12 cellular contexts compared by ENCODE assay signal in genomic region chr14:103402700-103403099, GRCh38. TPM values are rescaled to one million over a fixed set of nuclear protein-coding genes. Genes with fewer than 3 reads are reported as not detected.
A peak's percentile ranks its signal among the peaks of the same experiment; 100 is the strongest.
DNase-seq lines count a peak whose midpoint lies in the region; ATAC-seq and TF ChIP-seq lines count a peak whose summit lies in the region.
"Had no signal": no experiment of that assay in that cellular context is flagged by ENCODE, and none has a peak within 500 bp of the region (broad histone marks: within the 10 kb centered on the region; RNA-seq: fewer than 3 reads in every experiment).

No MANE protein-coding gene starts in this region.

- peaks cover 21% of the 10 kb centered on the region for H3F3A ChIP-seq in SK-N-SH (replicated peaks; ENCODE audit: insufficient read depth)

- H3K9me2 ChIP-seq in SK-N-SH, result no peaks in the 10 kb centered on the region

- no peaks in the 10 kb centered on the region for H3K27me3 ChIP-seq in SK-N-SH (ENCODE audit: insufficient read depth)
- H3K27me3 ChIP-seq in psoas muscle (ENCODE audit: insufficient read depth in 3 of 3, low read length in 2 of 3), result no peaks in the 10 kb centered on the region
- no peaks in the 10 kb centered on the region for H3K27me3 ChIP-seq in ovary

- peak in 3 of 4 donors; percentile 28 to 43 (median 42) for ATAC-seq in psoas muscle
- no peak for ATAC-seq in HG03342 (IDR thresholded peaks at IDR 0.05; ENCODE audit: unreplicated experiment)
- ATAC-seq: naive thymus-derived CD4-positive, alpha-beta T cell had no signal

- no peaks in the 10 kb centered on the region for H3K9me3 ChIP-seq in SK-N-SH
- H3K9me3 ChIP-seq in psoas muscle, result no peaks in the 10 kb centered on the region
- H3K9me3 ChIP-seq in ovary, result no peaks in the 10 kb centered on the region

- H3K4me1 ChIP-seq in SK-N-SH (ENCODE audit: control insufficient read depth in 1 of 2, insufficient read depth in 2 of 2, low read depth in 1 of 2, low read length in 1 of 2) (peaks cover 8 to 47% of the 10 kb centered on the region in 2 experiments), psoas muscle (peaks cover 63% of the 10 kb centered on the region), ovary (ENCODE audit: insufficient read depth) (peaks cover 20% of the 10 kb centered on the region)

- H3K36me3 ChIP-seq in SK-N-SH (replicated peaks in 1 of 2; ENCODE audit: control insufficient read depth in 1 of 2, insufficient read depth in 2 of 2, low read length in 1 of 2) (peaks cover 8 to 9% of the 10 kb centered on the region in 2 experiments), psoas muscle (ENCODE audit: insufficient read depth in 1 of 2, low read depth in 1 of 2) (peaks cover 0 to 21% of the 10 kb centered on the region in 2 donors), ovary (no peaks in the 10 kb centered on the region)

- no peak overlapping the region for H3K9ac ChIP-seq in SK-N-SH

- H3K79me2 ChIP-seq in SK-N-SH (ENCODE audit: insufficient read depth), result peaks cover 97% of the 10 kb centered on the region

- H2AFZ ChIP-seq in SK-N-SH (ENCODE audit: low read depth), result no peak overlapping the region

- peak overlapping the region; percentile 23; the same call in 1 of the 2 replicates for H3K4me2 ChIP-seq in SK-N-SH

- WGBS in SK-N-SH (ENCODE audit: low lambda C conversion rate), result 90% methylated on average over 2 of the region's 2 CpGs
- 62 to 80% (median 63%) methylated on average over 2 of the region's 2 CpGs for WGBS in psoas muscle, 3 donors
- WGBS in ovary, 3 donors, result 62 to 73% (median 65%) methylated on average over 2 of the region's 2 CpGs

- peaks cover 74% of the 10 kb centered on the region for H4K20me1 ChIP-seq in SK-N-SH (ENCODE audit: insufficient read depth)

- DNase-seq in NCI-H510A treated with DMSO at 0.1 percent for 48 hours (lab: John Stamatoyannopoulos, UW) (peak; percentile 13), NCI-H510A (lab: John Stamatoyannopoulos, UW) (no peak), SK-N-SH (no peak), fibroblast of villous mesenchyme (ENCODE audit: low read depth) (peak; percentile 59), psoas muscle (no peak), DMS53 treated with DMSO at 0.1 percent for 48 hours (lab: John Stamatoyannopoulos, UW; ENCODE audit: unreplicated experiment) (no peak), ovary (no peak)
- DNase-seq: DMS79 treated with DMSO at 0.1 percent for 48 hours; hippocampal formation; naive thymus-derived CD4-positive, alpha-beta T cell; NK-92 treated with Interleukin-12 subunit alpha and Interleukin-12 subunit beta, amount 100 ng/mL, for 24 hours had no signal

- no peak for TF ChIP-seq RAD21 in SK-N-SH (IDR thresholded peaks at IDR 0.05; ENCODE audit: low read length)

- no peak overlapping the region for H3K4me3 ChIP-seq in SK-N-SH (ENCODE audit: low read depth in 2 of 2, low read length in 1 of 2)
- no peak overlapping the region for H3K4me3 ChIP-seq in fibroblast of villous mesenchyme (ENCODE audit: low read depth, low read length)
- no peak overlapping the region for H3K4me3 ChIP-seq in psoas muscle
- H3K4me3 ChIP-seq in ovary, result no peak overlapping the region

- H3K27ac ChIP-seq in SK-N-SH (ENCODE audit: low read depth in 2 of 2, low read length in 1 of 2) (peak overlapping the region in 1 of 2 experiments; percentile 87; a peak in 1 of 4 replicates), psoas muscle (peak overlapping the region; percentile 82), ovary (no peak overlapping the region)

- POLR2A ChIA-PET in SK-N-SH (lab: Yijun Ruan, JAX), result no interaction called here

- CTCF ChIA-PET in SK-N-SH (lab: Yijun Ruan, JAX), result interaction anchor here (3.2 to 4.2 kb wide), 2 partner anchors 9 to 12 kb away, joined by 18 to 25 read pairs; no protein-coding TSS in a partner anchor

- TF ChIP-seq CTCF in SK-N-SH (IDR thresholded peaks at IDR 0.05) (no peak), fibroblast of villous mesenchyme (IDR thresholded peaks at IDR 0.05; ENCODE audit: insufficient read depth, low read depth, low read length) (no peak), psoas muscle (IDR thresholded peaks at IDR 0.05) (no peak), ovary (IDR thresholded peaks at IDR 0.05) (no peak)

- TF ChIP-seq POLR2A in ovary (IDR thresholded peaks at IDR 0.05), result no peak

- no peak for TF ChIP-seq EP300 in SK-N-SH (IDR thresholded peaks at IDR 0.05; ENCODE audit: borderline replicate concordance in 1 of 2, low read depth in 1 of 2, low read length in 1 of 2)
- TF ChIP-seq EP300 in ovary (IDR thresholded peaks at IDR 0.05), result no peak

- intact Hi-C loops in psoas muscle (cut with DNase I) (no loop called here), ovary (cut with DNase I) (no loop called here)

TF ChIP-seq in SK-N-SH, 30 proteins besides CTCF, POLR2A, EP300 and RAD21:
- TF ChIP-seq MXI1 (IDR thresholded peaks at IDR 0.05; ENCODE audit: low read depth, low read length) (no peak), EZH2phosphoT487 (IDR thresholded peaks at IDR 0.05; ENCODE audit: borderline replicate concordance, low read depth) (no peak), RFX5 (IDR thresholded peaks at IDR 0.05; ENCODE audit: low read length) (no peak), RXRA (IDR thresholded peaks at IDR 0.05; ENCODE audit: borderline replicate concordance, low read depth) (no peak), RCOR1 (IDR thresholded peaks at IDR 0.05; ENCODE audit: low read length) (no peak), JUND (IDR thresholded peaks at IDR 0.05) (no peak), SMC3 (IDR thresholded peaks at IDR 0.05; ENCODE audit: low read depth, low read length) (no peak), TAF1 (IDR thresholded peaks at IDR 0.05; ENCODE audit: borderline replicate concordance, low read depth, low read length) (no peak), SIN3A (IDR thresholded peaks at IDR 0.05; ENCODE audit: borderline replicate concordance, low read depth, low read length) (no peak), FOXM1 (IDR thresholded peaks at IDR 0.05; ENCODE audit: low read depth) (no peak)

RNA-seq across cellular contexts. Expression of gene MARK3, which starts 17.5 kb away (rescaled TPM):
- polyA plus RNA-seq in SK-N-SH (2012; rRNA removed) (73.4 and 94.5 TPM in 2 replicates), psoas muscle (10 to 100 TPM; 46.1 to 89.2 (median 53.5) TPM), ovary (10 to 100 TPM; 46.4 to 60.1 TPM)
- polyA plus RNA-seq in SK-N-SH (2012; cell fraction: cytosol; rRNA removed), result 49.0 and 50.0 TPM in 2 replicates
- polyA plus RNA-seq in SK-N-SH (2012; cell fraction: nucleus; rRNA removed), result 255 and 313 TPM in 2 replicates
- total RNA-seq in fibroblast of villous mesenchyme (79.2 and 108 TPM in 2 replicates), psoas muscle (10 to 100 TPM; 56.0 to 75.9 (median 66.7) TPM), ovary (100 to 1,000 TPM in 1 of 7 donors, 10 to 100 TPM in 6; 63.8 to 110 (median 79.8) TPM)

Comparison
In these comparisons a context has a peak if more than half of its experiments do, and no peak if none do; other contexts are left out.
1. DNase-seq: peak in NCI-H510A treated with DMSO at 0.1 percent for 48 hours (single experiment) and fibroblast of villous mesenchyme (single experiment); none in NCI-H510A (single experiment), SK-N-SH (single experiment), psoas muscle (0 of 2), DMS53 treated with DMSO at 0.1 percent for 48 hours (single experiment) and ovary (0 of 5).